ENCODE assay signal across 8 cellular contexts in genomic region chr15:41115088-41115651, GRCh38. TPM values are rescaled to one million over a fixed set of nuclear protein-coding genes. Genes with fewer than 3 reads are reported as not detected.
DNase-seq lines count a peak whose midpoint lies in the region; ATAC-seq and TF ChIP-seq lines count a peak whose summit lies in the region.

No MANE protein-coding gene starts in this region.

- H3K4me3 ChIP-seq in CD8-positive, alpha-beta T cell (ENCODE audit: low read depth, low read length) = peak overlapping the region; percentile 68
- H3K4me3 ChIP-seq in mammary epithelial cell (replicated peaks in 1 of 3; ENCODE audit: insufficient read depth in 1 of 3, low read depth in 2 of 3, low read length in 3 of 3) (peak overlapping the region; percentile 84 to 92 (median 89)), lower leg skin (ENCODE audit: low read depth, poor library complexity, severe bottlenecking) (peak overlapping the region; percentile 83), thyroid gland (replicated peaks in 1 of 3) (peak overlapping the region; percentile 92 to 96 (median 95))

- no peaks in the 10 kb centered on the region for H3K9me3 ChIP-seq in CD8-positive, alpha-beta T cell (ENCODE audit: low read length)
- H3K9me3 ChIP-seq in mammary epithelial cell (replicated peaks; ENCODE audit: insufficient read depth, low read length) = no peaks in the 10 kb centered on the region
- H3K9me3 ChIP-seq in thyroid gland = no peaks in the 10 kb centered on the region

- H2AFZ ChIP-seq in mammary epithelial cell (ENCODE audit: low read depth, low read length) = peak overlapping the region; percentile 93

- TF ChIP-seq POLR2A in lower leg skin (IDR thresholded peaks at IDR 0.05) (no peak), thyroid gland (IDR thresholded peaks at IDR 0.05) (no peak)

- peak overlapping the region; percentile 87 for H3K4me2 ChIP-seq in mammary epithelial cell (ENCODE audit: insufficient read depth, low read depth, low read length)

- H3K27ac Mint-ChIP-seq in CD8-positive, alpha-beta T cell = peak overlapping the region; percentile 99

- peak in 1 of 7 experiments; percentile 83 for DNase-seq in CD8-positive, alpha-beta T cell
- DNase-seq in GM20000 (ENCODE audit: low spot score) (peak; percentile 77), NCI-H69 (lab: John Stamatoyannopoulos, UW) (peak; percentile 62), mammary epithelial cell (no peak), lower leg skin (ENCODE audit: low spot score in 2 of 2) (no peak), thyroid gland (no peak), SKM-1 treated with dmso at 0.1 percent for 144 hours (lab: John Stamatoyannopoulos, UW; ENCODE audit: unreplicated experiment) (no peak)

- H3K27me3 Mint-ChIP-seq in CD8-positive, alpha-beta T cell (ENCODE audit: low read depth) = no peaks in the 10 kb centered on the region

- BruUV-seq in mammary epithelial cell (replicated peaks; lab: Mats Ljungman, UMichigan) = TSS peak; percentile 60

- 3% methylated on average over 8 of the region's 11 CpGs for WGBS in mammary epithelial cell (ENCODE audit: low coverage, missing lambda C conversion rate)
- 1% methylated on average over 11 of the region's 11 CpGs for WGBS in lower leg skin, 2 donors
- 1% methylated on average over 11 of the region's 11 CpGs for WGBS in thyroid gland, 2 donors

- dilution Hi-C loops in mammary epithelial cell (cut with HindIII; ENCODE audit: low sequenced_read_pairs) = no loop called here

- H3K9ac ChIP-seq in mammary epithelial cell (ENCODE audit: insufficient read depth, low read length) = peak overlapping the region; percentile 98

- peaks cover 14% of the 10 kb centered on the region for H3K36me3 Mint-ChIP-seq in CD8-positive, alpha-beta T cell

- H3K79me2 ChIP-seq in mammary epithelial cell (ENCODE audit: insufficient read depth, low read length) = peaks cover 59% of the 10 kb centered on the region

- H3K27me3 ChIP-seq in CD8-positive, alpha-beta T cell (ENCODE audit: insufficient read depth, low read length) = no peaks in the 10 kb centered on the region
- H3K27me3 ChIP-seq in mammary epithelial cell (ENCODE audit: insufficient read depth, low read length) = no peaks in the 10 kb centered on the region
- no peaks in the 10 kb centered on the region for H3K27me3 ChIP-seq in thyroid gland

- intact Hi-C loops in CD8-positive, alpha-beta T cell (cut with DNase I, micrococcal nuclease) = loop anchor here (1.0 to 10.0 kb wide), 14 partner anchors 172 to 1333 kb away; partner anchors contain the start of genes NDUFAF1 (in 2 of the 2), FSIP1 (in 1 of the 2), GANC (in 1 of the 2) and JMJD7 (in 1 of the 2)
- intact Hi-C loops in mammary epithelial cell (cut with micrococcal nuclease) = loop anchor here (2.0 to 5.0 kb wide), 2 partner anchors 70 to 117 kb away; partner anchors contain the start of genes CHP1 and EXD1
- intact Hi-C loops in lower leg skin (cut with DNase I; ENCODE audit: low total_unique reads) = no loop called here
- intact Hi-C loops in thyroid gland (cut with DNase I) = no loop called here

- no peak for TF ChIP-seq CTCF in CD8-positive, alpha-beta T cell (IDR thresholded peaks at IDR 0.05)
- TF ChIP-seq CTCF in GM20000 (IDR thresholded peaks at IDR 0.05; ENCODE audit: extremely low read depth, missing control alignments) (no peak), mammary epithelial cell (conservative IDR thresholded peaks at IDR 0.05 in 1 of 2, IDR thresholded peaks at IDR 0.05 in 1 of 2; ENCODE audit: extremely low read depth in 1 of 2, insufficient read depth in 1 of 2, low read depth in 1 of 2, low read length in 2 of 2) (peak in 1 of 2 donors; percentile 12), lower leg skin (IDR thresholded peaks at IDR 0.05) (no peak), thyroid gland (IDR thresholded peaks at IDR 0.05) (peak in 1 of 6 experiments; percentile 1)

- H3K4me1 ChIP-seq in CD8-positive, alpha-beta T cell (ENCODE audit: insufficient read depth, low read length) = peaks cover 15% of the 10 kb centered on the region
- H3K4me1 ChIP-seq in mammary epithelial cell (ENCODE audit: insufficient read depth, low read length) (peaks cover 9% of the 10 kb centered on the region), thyroid gland (peaks cover 7 to 19% of the 10 kb centered on the region in 2 donors)

- POLR2A ChIA-PET in CD8-positive, alpha-beta T cell (lab: Charles Lee) = interaction anchor here (1.8 kb wide), 1 partner anchor 116 kb away, joined by 9 read pairs; the partner anchor contains the start of genes CHP1 and EXD1

- no peaks in the 10 kb centered on the region for H3K9me3 Mint-ChIP-seq in CD8-positive, alpha-beta T cell

- no peak for ATAC-seq in CD8-positive, alpha-beta T cell
- no peak for ATAC-seq in GM19328 (IDR thresholded peaks at IDR 0.05; ENCODE audit: unreplicated experiment)

- H3K4me1 Mint-ChIP-seq in CD8-positive, alpha-beta T cell (ENCODE audit: low read depth) = peaks cover 28% of the 10 kb centered on the region

- in situ Hi-C loops in mammary epithelial cell (cut with MboI; ENCODE audit: low sequenced_read_pairs in 2 of 2) = no loop called here

- peak overlapping the region; percentile 96 for H3K4me3 Mint-ChIP-seq in CD8-positive, alpha-beta T cell

- CTCF ChIA-PET in CD8-positive, alpha-beta T cell (lab: Charles Lee) = interaction anchor here (0.9 to 2.8 kb wide), 4 partner anchors 11 to 215 kb away, joined by 3 to 8 read pairs (median 4); no protein-coding TSS in a partner anchor
- CTCF ChIA-PET in mammary epithelial cell (lab: Charles Lee; ENCODE audit: low non-redundant PET) = no interaction called here

- no peaks in the 10 kb centered on the region for H4K20me1 ChIP-seq in mammary epithelial cell (ENCODE audit: insufficient read depth, low read length)

- H3K27ac ChIP-seq in CD8-positive, alpha-beta T cell (ENCODE audit: low read depth, low read length) = peak overlapping the region; percentile 83
- peak overlapping the region; percentile 100 for H3K27ac ChIP-seq in mammary epithelial cell (ENCODE audit: insufficient read depth, low read depth, low read length)
- H3K27ac ChIP-seq in thyroid gland = peak overlapping the region in 2 of 3 donors; percentile 98 to 99

- no peaks in the 10 kb centered on the region for H3K36me3 ChIP-seq in CD8-positive, alpha-beta T cell (ENCODE audit: insufficient read depth, low read length)
- H3K36me3 ChIP-seq in mammary epithelial cell (ENCODE audit: insufficient read depth, low read length) (no peaks in the 10 kb centered on the region), thyroid gland (no peaks in the 10 kb centered on the region)

RNA-seq across cellular contexts. Expression of gene INO80, which starts 0.9 kb away (rescaled TPM):
- 10 to 100 TPM; 19.7 to 24.2 TPM for total RNA-seq in CD8-positive, alpha-beta T cell
- total RNA-seq in mammary epithelial cell = 10 to 100 TPM; 14.0 to 28.0 TPM
- 4.0 TPM for polyA plus RNA-seq in mammary epithelial cell
- polyA minus RNA-seq in mammary epithelial cell = 32.1 TPM
- total RNA-seq in lower leg skin = 10 to 100 TPM; 22.3 to 44.3 (median 31.1) TPM
- 10 to 100 TPM; 23.2 to 42.6 (median 36.4) TPM for total RNA-seq in thyroid gland

Comparison
In these comparisons a context has a peak if more than half of its experiments do, and no peak if none do; other contexts are left out.
1. DNase-seq: peak in GM20000 (single experiment) and NCI-H69 (single experiment); none in mammary epithelial cell (single experiment), lower leg skin (0 of 2), thyroid gland (0 of 2) and SKM-1 treated with dmso at 0.1 percent for 144 hours (single experiment).
2. intact Hi-C loops: an anchor here in CD8-positive, alpha-beta T cell (1.0 to 10.0 kb wide) and mammary epithelial cell (2.0 to 5.0 kb wide); none called in lower leg skin and thyroid gland.
3. Peak in every context shown above with its lines, with median percentiles within 50 percentile points of each other: H3K27ac ChIP-seq and H3K4me3 ChIP-seq.